In genomic region chr6:34459899-34460593, GRCh38 we compare ENCODE assay signal across 10 cellular contexts. TPM values are rescaled to one million over a fixed set of nuclear protein-coding genes. Genes with fewer than 3 reads are reported as not detected.
DNase-seq lines count a peak whose midpoint lies in the region; ATAC-seq and TF ChIP-seq lines count a peak whose summit lies in the region.
"Had no signal": no experiment of that assay in that cellular context is flagged by ENCODE, and none has a peak within 500 bp of the region (broad histone marks: within the 10 kb centered on the region; RNA-seq: fewer than 3 reads in every experiment).

No MANE protein-coding gene starts in this region.

- H3K27me3 Mint-ChIP-seq in CD14-positive monocyte (ENCODE audit: low read depth in 3 of 3), result peaks cover 18 to 29% (median 21%) of the 10 kb centered on the region in 3 donors

- peaks cover 3% of the 10 kb centered on the region for H3K4me1 Mint-ChIP-seq in CD14-positive monocyte

- no peaks in the 10 kb centered on the region for H3K9me3 Mint-ChIP-seq in CD14-positive monocyte

- TF ChIP-seq CTCF in CD14-positive monocyte (IDR thresholded peaks at IDR 0.05) (peak; percentile 81), foreskin keratinocyte (conservative IDR thresholded peaks at IDR 0.05) (peak; percentile 88)

- intact Hi-C loops in CD14-positive monocyte (cut with micrococcal nuclease), result loop anchor here (5.0 kb wide), 1 partner anchor 147 kb away; no protein-coding TSS in a partner anchor

- H3K27ac ChIP-seq in foreskin keratinocyte, result no peak overlapping the region
- H3K27ac ChIP-seq: skin epidermis had no signal

- no peak for DNase-seq in CD14-positive monocyte (ENCODE audit: low spot score)
- peak; percentile 41 for DNase-seq in HCEC 1CT
- DNase-seq in OCI-M1 (lab: John Stamatoyannopoulos, UW), result peak; percentile 86
- peak; percentile 35 to 49 for DNase-seq in activated T-cell treated with anti-CD3 and anti-CD28 coated beads, Interleukin-2, amount 50 U/mL, for 48 hours
- DNase-seq in foreskin keratinocyte, result peak in 1 of 2 donors; percentile 43
- DNase-seq in renal cortical epithelial cell (ENCODE audit: low read depth), result peak; percentile 51

- H3K4me3 Mint-ChIP-seq in CD14-positive monocyte, result no peak overlapping the region

- H3K27me3 ChIP-seq in foreskin keratinocyte, result peaks cover 11% of the 10 kb centered on the region

- peak; percentile 24 for ATAC-seq in foreskin keratinocyte
- ATAC-seq in HG03565 (IDR thresholded peaks at IDR 0.05; ENCODE audit: unreplicated experiment), result no peak
- no peak for ATAC-seq in GM18517 (IDR thresholded peaks at IDR 0.05; ENCODE audit: unreplicated experiment)

- no peak overlapping the region for H3K27ac Mint-ChIP-seq in CD14-positive monocyte

- H3K4me1 ChIP-seq in foreskin keratinocyte, result peaks cover 3% of the 10 kb centered on the region

- H3K36me3 Mint-ChIP-seq in CD14-positive monocyte, result no peaks in the 10 kb centered on the region

RNA-seq across cellular contexts. Expression of gene PACSIN1, which starts 5.8 kb away (rescaled TPM):
- polyA plus RNA-seq in CD14-positive monocyte, result not detected
- 0.07 TPM in 1 of 2 replicates, not detected in the other for total RNA-seq in foreskin keratinocyte
- polyA plus RNA-seq in foreskin keratinocyte, result 0.01 TPM in 1 of 2 replicates, not detected in the other
- under 0.01 TPM in 1 of 2 replicates, not detected in the other for total RNA-seq in renal cortical epithelial cell
- total RNA-seq: HT1080 had no signal

RNA-seq across cellular contexts. Expression of gene RPS10, which starts 34.2 kb away (rescaled TPM):
- polyA plus RNA-seq in CD14-positive monocyte, result 1,000 to 10,000 TPM in 1 of 2 donors, 100 to 1,000 TPM in 1; 645 to 1,054 TPM
- total RNA-seq in foreskin keratinocyte, result 1,970 and 2,018 TPM in 2 replicates
- 3,077 and 3,184 TPM in 2 replicates for polyA plus RNA-seq in foreskin keratinocyte
- total RNA-seq in renal cortical epithelial cell, result 755 and 4,125 TPM in 2 replicates
